In genomic region chr11:70849031-70849430, GRCh38 we compare ENCODE assay signal across 9 cellular contexts.
"Had no signal": no experiment of that assay in that cellular context is flagged by ENCODE, and none has a peak within 500 bp of the region (broad histone marks: within the 10 kb centered on the region; RNA-seq: fewer than 3 reads in every experiment).

No MANE protein-coding gene starts in this region.

- ATAC-seq: K562 had no signal

- H3K9ac ChIP-seq: KMS-11 had no signal

- H3K4me2 ChIP-seq: KMS-11 had no signal

- H3K36me3 Mint-ChIP-seq: IgD-negative memory B cell had no signal

- H3K27me3 Mint-ChIP-seq: IgD-negative memory B cell had no signal

- DNase-seq: IMR-90, Karpas-422, KBM-7, KG1 had no signal

- H3K4me1 Mint-ChIP-seq: IgD-negative memory B cell had no signal

- H3K4me3 ChIP-seq: K562 had no signal

- FAIRE-seq: HTR-8/SVneo, K562 had no signal

- H3K4me3 Mint-ChIP-seq: IgD-negative memory B cell had no signal

- H3K27ac Mint-ChIP-seq: IgD-negative memory B cell had no signal

- H3K27ac ChIP-seq: HL-60, KMS-11 had no signal
